In the genomic region with DNA sequence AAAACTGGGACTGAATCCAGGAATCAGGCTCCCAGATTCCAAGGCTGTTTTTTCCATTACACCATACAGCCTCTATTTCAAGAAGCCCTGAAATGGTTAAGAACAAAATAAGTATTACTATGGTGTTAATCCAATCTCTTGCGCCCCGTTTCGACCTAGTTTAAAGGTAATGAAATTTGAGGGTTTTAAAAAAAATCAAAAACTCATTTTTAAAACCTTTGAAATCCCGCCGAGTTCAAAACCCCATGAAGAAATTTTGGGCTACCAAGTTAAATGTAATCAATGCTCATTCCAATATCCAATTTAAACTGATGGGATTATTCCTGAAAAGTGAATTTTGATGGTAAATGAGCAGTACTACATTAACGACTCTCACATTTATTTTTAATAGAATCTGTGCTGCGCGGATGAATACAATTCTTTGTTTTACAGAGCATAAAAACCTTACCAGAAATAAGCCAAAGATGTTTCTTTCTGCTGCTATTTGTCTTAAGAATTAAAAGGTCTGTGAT, we compare ENCODE assay signal across 1 cellular context.
A peak's percentile ranks its signal among the peaks of the same experiment; 100 is the strongest.
TF ChIP-seq lines count a peak whose summit lies in the region.

No MANE protein-coding gene starts in this region.

TF ChIP-seq in K562, 482 proteins besides CTCF, POLR2A, EP300 and RAD21 (continues in another document):
- TF ChIP-seq, protein P1, sequence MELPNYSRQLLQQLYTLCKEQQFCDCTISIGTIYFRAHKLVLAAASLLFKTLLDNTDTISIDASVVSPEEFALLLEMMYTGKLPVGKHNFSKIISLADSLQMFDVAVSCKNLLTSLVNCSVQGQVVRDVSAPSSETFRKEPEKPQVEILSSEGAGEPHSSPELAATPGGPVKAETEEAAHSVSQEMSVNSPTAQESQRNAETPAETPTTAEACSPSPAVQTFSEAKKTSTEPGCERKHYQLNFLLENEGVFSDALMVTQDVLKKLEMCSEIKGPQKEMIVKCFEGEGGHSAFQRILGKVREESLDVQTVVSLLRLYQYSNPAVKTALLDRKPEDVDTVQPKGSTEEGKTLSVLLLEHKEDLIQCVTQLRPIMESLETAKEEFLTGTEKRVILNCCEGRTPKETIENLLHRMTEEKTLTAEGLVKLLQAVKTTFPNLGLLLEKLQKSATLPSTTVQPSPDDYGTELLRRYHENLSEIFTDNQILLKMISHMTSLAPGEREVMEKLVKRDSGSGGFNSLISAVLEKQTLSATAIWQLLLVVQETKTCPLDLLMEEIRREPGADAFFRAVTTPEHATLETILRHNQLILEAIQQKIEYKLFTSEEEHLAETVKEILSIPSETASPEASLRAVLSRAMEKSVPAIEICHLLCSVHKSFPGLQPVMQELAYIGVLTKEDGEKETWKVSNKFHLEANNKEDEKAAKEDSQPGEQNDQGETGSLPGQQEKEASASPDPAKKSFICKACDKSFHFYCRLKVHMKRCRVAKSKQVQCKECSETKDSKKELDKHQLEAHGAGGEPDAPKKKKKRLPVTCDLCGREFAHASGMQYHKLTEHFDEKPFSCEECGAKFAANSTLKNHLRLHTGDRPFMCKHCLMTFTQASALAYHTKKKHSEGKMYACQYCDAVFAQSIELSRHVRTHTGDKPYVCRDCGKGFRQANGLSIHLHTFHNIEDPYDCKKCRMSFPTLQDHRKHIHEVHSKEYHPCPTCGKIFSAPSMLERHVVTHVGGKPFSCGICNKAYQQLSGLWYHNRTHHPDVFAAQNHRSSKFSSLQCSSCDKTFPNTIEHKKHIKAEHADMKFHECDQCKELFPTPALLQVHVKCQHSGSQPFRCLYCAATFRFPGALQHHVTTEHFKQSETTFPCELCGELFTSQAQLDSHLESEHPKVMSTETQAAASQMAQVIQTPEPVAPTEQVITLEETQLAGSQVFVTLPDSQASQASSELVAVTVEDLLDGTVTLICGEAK (IDR thresholded peaks at IDR 0.05): peak; percentile 66
- TF ChIP-seq, protein P1 (CRISPR knock-in tag; IDR thresholded peaks at IDR 0.05): no peak
- 0 out of 2 replicates have a peak, but pooled peaks have one; percentile 11 for TF ChIP-seq FOSL1 (tag; conservative IDR thresholded peaks at IDR 0.05)
- TF ChIP-seq SOX6 (IDR thresholded peaks at IDR 0.05): 0 out of 2 replicates have a peak, but pooled peaks have one; percentile 2
- no peak for TF ChIP-seq RBM25 (IDR thresholded peaks at IDR 0.05; ENCODE audit: low read depth, low read length, severe bottlenecking)
- TF ChIP-seq, protein P2, sequence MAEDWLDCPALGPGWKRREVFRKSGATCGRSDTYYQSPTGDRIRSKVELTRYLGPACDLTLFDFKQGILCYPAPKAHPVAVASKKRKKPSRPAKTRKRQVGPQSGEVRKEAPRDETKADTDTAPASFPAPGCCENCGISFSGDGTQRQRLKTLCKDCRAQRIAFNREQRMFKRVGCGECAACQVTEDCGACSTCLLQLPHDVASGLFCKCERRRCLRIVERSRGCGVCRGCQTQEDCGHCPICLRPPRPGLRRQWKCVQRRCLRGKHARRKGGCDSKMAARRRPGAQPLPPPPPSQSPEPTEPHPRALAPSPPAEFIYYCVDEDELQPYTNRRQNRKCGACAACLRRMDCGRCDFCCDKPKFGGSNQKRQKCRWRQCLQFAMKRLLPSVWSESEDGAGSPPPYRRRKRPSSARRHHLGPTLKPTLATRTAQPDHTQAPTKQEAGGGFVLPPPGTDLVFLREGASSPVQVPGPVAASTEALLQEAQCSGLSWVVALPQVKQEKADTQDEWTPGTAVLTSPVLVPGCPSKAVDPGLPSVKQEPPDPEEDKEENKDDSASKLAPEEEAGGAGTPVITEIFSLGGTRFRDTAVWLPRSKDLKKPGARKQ (CRISPR knock-in tag; IDR thresholded peaks at IDR 0.05): 0 out of 2 replicates have a peak, but pooled peaks have one; percentile 22
- 0 out of 4 replicates have a peak, but pooled peaks have one; percentile 7 to 23 for TF ChIP-seq NRF1 (conservative IDR thresholded peaks at IDR 0.05 in 1 of 2, IDR thresholded peaks at IDR 0.05 in 1 of 2)
- TF ChIP-seq CEBPG (CRISPR knock-in tag; IDR thresholded peaks at IDR 0.05): no peak
- TF ChIP-seq CEBPG (tag; conservative IDR thresholded peaks at IDR 0.05 in 1 of 2, IDR thresholded peaks at IDR 0.05 in 1 of 2): 0 out of 4 replicates have a peak, but pooled peaks of 1 of the 2 experiments have one; percentile 4
- TF ChIP-seq, protein P3, sequence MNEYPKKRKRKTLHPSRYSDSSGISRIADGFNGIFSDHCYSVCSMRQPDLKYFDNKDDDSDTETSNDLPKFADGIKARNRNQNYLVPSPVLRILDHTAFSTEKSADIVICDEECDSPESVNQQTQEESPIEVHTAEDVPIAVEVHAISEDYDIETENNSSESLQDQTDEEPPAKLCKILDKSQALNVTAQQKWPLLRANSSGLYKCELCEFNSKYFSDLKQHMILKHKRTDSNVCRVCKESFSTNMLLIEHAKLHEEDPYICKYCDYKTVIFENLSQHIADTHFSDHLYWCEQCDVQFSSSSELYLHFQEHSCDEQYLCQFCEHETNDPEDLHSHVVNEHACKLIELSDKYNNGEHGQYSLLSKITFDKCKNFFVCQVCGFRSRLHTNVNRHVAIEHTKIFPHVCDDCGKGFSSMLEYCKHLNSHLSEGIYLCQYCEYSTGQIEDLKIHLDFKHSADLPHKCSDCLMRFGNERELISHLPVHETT (CRISPR knock-in tag; conservative IDR thresholded peaks at IDR 0.05 in 1 of 2, IDR thresholded peaks at IDR 0.05 in 1 of 2): no peak
- TF ChIP-seq, protein P4, sequence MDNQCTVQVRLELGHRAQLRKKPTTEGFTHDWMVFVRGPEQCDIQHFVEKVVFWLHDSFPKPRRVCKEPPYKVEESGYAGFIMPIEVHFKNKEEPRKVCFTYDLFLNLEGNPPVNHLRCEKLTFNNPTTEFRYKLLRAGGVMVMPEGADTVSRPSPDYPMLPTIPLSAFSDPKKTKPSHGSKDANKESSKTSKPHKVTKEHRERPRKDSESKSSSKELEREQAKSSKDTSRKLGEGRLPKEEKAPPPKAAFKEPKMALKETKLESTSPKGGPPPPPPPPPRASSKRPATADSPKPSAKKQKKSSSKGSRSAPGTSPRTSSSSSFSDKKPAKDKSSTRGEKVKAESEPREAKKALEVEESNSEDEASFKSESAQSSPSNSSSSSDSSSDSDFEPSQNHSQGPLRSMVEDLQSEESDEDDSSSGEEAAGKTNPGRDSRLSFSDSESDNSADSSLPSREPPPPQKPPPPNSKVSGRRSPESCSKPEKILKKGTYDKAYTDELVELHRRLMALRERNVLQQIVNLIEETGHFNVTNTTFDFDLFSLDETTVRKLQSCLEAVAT (IDR thresholded peaks at IDR 0.05): peak in 1 of 2 experiments; percentile 56; a peak in 1 of 4 replicates
- 0 out of 2 replicates have a peak, but pooled peaks have one; percentile 0 for TF ChIP-seq HDAC8 (tag; IDR thresholded peaks at IDR 0.05)
- TF ChIP-seq ZNF584 (CRISPR knock-in tag; IDR thresholded peaks at IDR 0.05; ENCODE audit: low read depth): 0 out of 2 replicates have a peak, but pooled peaks have one; percentile 18
- TF ChIP-seq ZNF133 (CRISPR knock-in tag; IDR thresholded peaks at IDR 0.05): no peak
- TF ChIP-seq KLF1 (tag; IDR thresholded peaks at IDR 0.05): 0 out of 2 replicates have a peak, but pooled peaks have one; percentile 1
- peak; percentile 16 for TF ChIP-seq TAF9B (IDR thresholded peaks at IDR 0.05; ENCODE audit: partially characterized antibody)
- peak; percentile 12; the same call in 1 of the 2 replicates for TF ChIP-seq EP400 (IDR thresholded peaks at IDR 0.05)
- peak; percentile 41; the same call in 1 of the 2 replicates for TF ChIP-seq ZNF766 (CRISPR knock-in tag; conservative IDR thresholded peaks at IDR 0.05)
- TF ChIP-seq, protein P5, sequence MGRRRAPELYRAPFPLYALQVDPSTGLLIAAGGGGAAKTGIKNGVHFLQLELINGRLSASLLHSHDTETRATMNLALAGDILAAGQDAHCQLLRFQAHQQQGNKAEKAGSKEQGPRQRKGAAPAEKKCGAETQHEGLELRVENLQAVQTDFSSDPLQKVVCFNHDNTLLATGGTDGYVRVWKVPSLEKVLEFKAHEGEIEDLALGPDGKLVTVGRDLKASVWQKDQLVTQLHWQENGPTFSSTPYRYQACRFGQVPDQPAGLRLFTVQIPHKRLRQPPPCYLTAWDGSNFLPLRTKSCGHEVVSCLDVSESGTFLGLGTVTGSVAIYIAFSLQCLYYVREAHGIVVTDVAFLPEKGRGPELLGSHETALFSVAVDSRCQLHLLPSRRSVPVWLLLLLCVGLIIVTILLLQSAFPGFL (CRISPR knock-in tag; IDR thresholded peaks at IDR 0.05): 0 out of 2 replicates have a peak, but pooled peaks have one; percentile 94
- TF ChIP-seq ZNF232 (CRISPR knock-in tag; IDR thresholded peaks at IDR 0.05): 0 out of 2 replicates have a peak, but pooled peaks have one; percentile 7
- TF ChIP-seq, protein P6, sequence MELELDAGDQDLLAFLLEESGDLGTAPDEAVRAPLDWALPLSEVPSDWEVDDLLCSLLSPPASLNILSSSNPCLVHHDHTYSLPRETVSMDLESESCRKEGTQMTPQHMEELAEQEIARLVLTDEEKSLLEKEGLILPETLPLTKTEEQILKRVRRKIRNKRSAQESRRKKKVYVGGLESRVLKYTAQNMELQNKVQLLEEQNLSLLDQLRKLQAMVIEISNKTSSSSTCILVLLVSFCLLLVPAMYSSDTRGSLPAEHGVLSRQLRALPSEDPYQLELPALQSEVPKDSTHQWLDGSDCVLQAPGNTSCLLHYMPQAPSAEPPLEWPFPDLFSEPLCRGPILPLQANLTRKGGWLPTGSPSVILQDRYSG (tag; conservative IDR thresholded peaks at IDR 0.05; ENCODE audit: low read depth): 0 out of 2 replicates have a peak, but pooled peaks have one; percentile 10
- TF ChIP-seq, protein P7, sequence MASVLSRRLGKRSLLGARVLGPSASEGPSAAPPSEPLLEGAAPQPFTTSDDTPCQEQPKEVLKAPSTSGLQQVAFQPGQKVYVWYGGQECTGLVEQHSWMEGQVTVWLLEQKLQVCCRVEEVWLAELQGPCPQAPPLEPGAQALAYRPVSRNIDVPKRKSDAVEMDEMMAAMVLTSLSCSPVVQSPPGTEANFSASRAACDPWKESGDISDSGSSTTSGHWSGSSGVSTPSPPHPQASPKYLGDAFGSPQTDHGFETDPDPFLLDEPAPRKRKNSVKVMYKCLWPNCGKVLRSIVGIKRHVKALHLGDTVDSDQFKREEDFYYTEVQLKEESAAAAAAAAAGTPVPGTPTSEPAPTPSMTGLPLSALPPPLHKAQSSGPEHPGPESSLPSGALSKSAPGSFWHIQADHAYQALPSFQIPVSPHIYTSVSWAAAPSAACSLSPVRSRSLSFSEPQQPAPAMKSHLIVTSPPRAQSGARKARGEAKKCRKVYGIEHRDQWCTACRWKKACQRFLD (CRISPR knock-in tag; IDR thresholded peaks at IDR 0.05): 0 out of 2 replicates have a peak, but pooled peaks have one; percentile 27
- TF ChIP-seq, protein P8, sequence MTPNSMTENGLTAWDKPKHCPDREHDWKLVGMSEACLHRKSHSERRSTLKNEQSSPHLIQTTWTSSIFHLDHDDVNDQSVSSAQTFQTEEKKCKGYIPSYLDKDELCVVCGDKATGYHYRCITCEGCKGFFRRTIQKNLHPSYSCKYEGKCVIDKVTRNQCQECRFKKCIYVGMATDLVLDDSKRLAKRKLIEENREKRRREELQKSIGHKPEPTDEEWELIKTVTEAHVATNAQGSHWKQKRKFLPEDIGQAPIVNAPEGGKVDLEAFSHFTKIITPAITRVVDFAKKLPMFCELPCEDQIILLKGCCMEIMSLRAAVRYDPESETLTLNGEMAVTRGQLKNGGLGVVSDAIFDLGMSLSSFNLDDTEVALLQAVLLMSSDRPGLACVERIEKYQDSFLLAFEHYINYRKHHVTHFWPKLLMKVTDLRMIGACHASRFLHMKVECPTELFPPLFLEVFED (CRISPR knock-in tag; conservative IDR thresholded peaks at IDR 0.05): no peak
- TF ChIP-seq, protein P9, sequence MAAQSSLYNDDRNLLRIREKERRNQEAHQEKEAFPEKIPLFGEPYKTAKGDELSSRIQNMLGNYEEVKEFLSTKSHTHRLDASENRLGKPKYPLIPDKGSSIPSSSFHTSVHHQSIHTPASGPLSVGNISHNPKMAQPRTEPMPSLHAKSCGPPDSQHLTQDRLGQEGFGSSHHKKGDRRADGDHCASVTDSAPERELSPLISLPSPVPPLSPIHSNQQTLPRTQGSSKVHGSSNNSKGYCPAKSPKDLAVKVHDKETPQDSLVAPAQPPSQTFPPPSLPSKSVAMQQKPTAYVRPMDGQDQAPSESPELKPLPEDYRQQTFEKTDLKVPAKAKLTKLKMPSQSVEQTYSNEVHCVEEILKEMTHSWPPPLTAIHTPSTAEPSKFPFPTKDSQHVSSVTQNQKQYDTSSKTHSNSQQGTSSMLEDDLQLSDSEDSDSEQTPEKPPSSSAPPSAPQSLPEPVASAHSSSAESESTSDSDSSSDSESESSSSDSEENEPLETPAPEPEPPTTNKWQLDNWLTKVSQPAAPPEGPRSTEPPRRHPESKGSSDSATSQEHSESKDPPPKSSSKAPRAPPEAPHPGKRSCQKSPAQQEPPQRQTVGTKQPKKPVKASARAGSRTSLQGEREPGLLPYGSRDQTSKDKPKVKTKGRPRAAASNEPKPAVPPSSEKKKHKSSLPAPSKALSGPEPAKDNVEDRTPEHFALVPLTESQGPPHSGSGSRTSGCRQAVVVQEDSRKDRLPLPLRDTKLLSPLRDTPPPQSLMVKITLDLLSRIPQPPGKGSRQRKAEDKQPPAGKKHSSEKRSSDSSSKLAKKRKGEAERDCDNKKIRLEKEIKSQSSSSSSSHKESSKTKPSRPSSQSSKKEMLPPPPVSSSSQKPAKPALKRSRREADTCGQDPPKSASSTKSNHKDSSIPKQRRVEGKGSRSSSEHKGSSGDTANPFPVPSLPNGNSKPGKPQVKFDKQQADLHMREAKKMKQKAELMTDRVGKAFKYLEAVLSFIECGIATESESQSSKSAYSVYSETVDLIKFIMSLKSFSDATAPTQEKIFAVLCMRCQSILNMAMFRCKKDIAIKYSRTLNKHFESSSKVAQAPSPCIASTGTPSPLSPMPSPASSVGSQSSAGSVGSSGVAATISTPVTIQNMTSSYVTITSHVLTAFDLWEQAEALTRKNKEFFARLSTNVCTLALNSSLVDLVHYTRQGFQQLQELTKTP (IDR thresholded peaks at IDR 0.05; ENCODE audit: low read depth in 1 of 2, partially characterized antibody in 2 of 2): peak in 1 of 2 experiments; percentile 67
- peak; percentile 35; the same call in 1 of the 2 replicates for TF ChIP-seq RNF2 (IDR thresholded peaks at IDR 0.05)
- peak; percentile 13; the same call in 1 of the 2 replicates for TF ChIP-seq NFIX (CRISPR knock-in tag; IDR thresholded peaks at IDR 0.05; ENCODE audit: low read depth)
